Comparison of ENCODE assay signal across 8 cellular contexts in genomic region chr9:122261469-122261881, GRCh38. TPM values are rescaled to one million over a fixed set of nuclear protein-coding genes. Genes with fewer than 3 reads are reported as not detected.
DNase-seq lines count a peak whose midpoint lies in the region; ATAC-seq and TF ChIP-seq lines count a peak whose summit lies in the region.

No MANE protein-coding gene starts in this region.

- peaks cover 40% of the 10 kb centered on the region for H3K36me3 ChIP-seq in SJSA1
- peaks cover 36% of the 10 kb centered on the region for H3K36me3 ChIP-seq in left ventricle myocardium inferior
- peaks cover 30% of the 10 kb centered on the region for H3K36me3 ChIP-seq in thymus (ENCODE audit: control insufficient read depth, insufficient read depth)
- H3K36me3 ChIP-seq in spleen: peaks cover 0 to 63% (median 42%) of the 10 kb centered on the region in 6 donors

- no peak for TF ChIP-seq CTCF in left ventricle myocardium inferior (IDR thresholded peaks at IDR 0.05; ENCODE audit: borderline replicate concordance)
- no peak for TF ChIP-seq CTCF in spleen (IDR thresholded peaks at IDR 0.05 in 8 of 11, conservative IDR thresholded peaks at IDR 0.05 in 3 of 11)

- H3K27me3 ChIP-seq in SJSA1 (replicated peaks): no peaks in the 10 kb centered on the region
- no peaks in the 10 kb centered on the region for H3K27me3 ChIP-seq in left ventricle myocardium inferior (ENCODE audit: low read depth)
- H3K27me3 ChIP-seq in thymus (ENCODE audit: control insufficient read depth, insufficient read depth): no peaks in the 10 kb centered on the region
- no peaks in the 10 kb centered on the region for H3K27me3 ChIP-seq in spleen (replicated peaks in 1 of 7)

- DNase-seq in NCI-H526 (lab: John Stamatoyannopoulos, UW) (peak; percentile 4 to 50), NCI-H526 treated with DMSO at 0.1 percent for 48 hours (lab: John Stamatoyannopoulos, UW) (no peak), SJSA1 (ENCODE audit: low read depth in 1 of 2, low spot score in 2 of 2) (peak; percentile 59 to 72), left ventricle myocardium inferior (peak; percentile 35), spleen (no peak)
- DNase-seq in activated CD4-positive, CD25-positive, alpha-beta regulatory T cell (lab: John Stamatoyannopoulos, UW): no peak

- intact Hi-C loops in left ventricle myocardium inferior (cut with micrococcal nuclease): no loop called here
- intact Hi-C loops in spleen (cut with DNase I; ENCODE audit: low total_unique reads): no loop called here

- no peak for TF ChIP-seq POLR2A in spleen (IDR thresholded peaks at IDR 0.05)

- H3K9me3 ChIP-seq in SJSA1 (replicated peaks): no peaks in the 10 kb centered on the region
- no peaks in the 10 kb centered on the region for H3K9me3 ChIP-seq in left ventricle myocardium inferior (replicated peaks)
- H3K9me3 ChIP-seq in thymus (ENCODE audit: control insufficient read depth): no peaks in the 10 kb centered on the region
- no peaks in the 10 kb centered on the region for H3K9me3 ChIP-seq in spleen

- H3K4me1 ChIP-seq in SJSA1 (replicated peaks): peaks cover 15% of the 10 kb centered on the region
- H3K4me1 ChIP-seq in left ventricle myocardium inferior: peaks cover 71% of the 10 kb centered on the region
- peaks cover 14% of the 10 kb centered on the region for H3K4me1 ChIP-seq in thymus (ENCODE audit: control insufficient read depth, insufficient read depth, low read length)
- H3K4me1 ChIP-seq in spleen: peaks cover 22 to 62% (median 40%) of the 10 kb centered on the region in 6 donors

- no peak overlapping the region for H3K4me3 ChIP-seq in SJSA1
- no peak overlapping the region for H3K4me3 ChIP-seq in left ventricle myocardium inferior
- H3K4me3 ChIP-seq in thymus (ENCODE audit: low read length): peak overlapping the region; percentile 5
- no peak overlapping the region for H3K4me3 ChIP-seq in spleen

- ATAC-seq in GM18517 (IDR thresholded peaks at IDR 0.05; ENCODE audit: unreplicated experiment): no peak

- 94% methylated on average over 1 of the region's 1 CpG for WGBS in thymus
- 40 to 89% (median 79%) methylated on average over 1 of the region's 1 CpG for WGBS in spleen, 5 donors

- H3K27ac ChIP-seq in SJSA1: no peak overlapping the region
- peak overlapping the region; percentile 40 for H3K27ac ChIP-seq in left ventricle myocardium inferior (replicated peaks)
- no peak overlapping the region for H3K27ac ChIP-seq in thymus (ENCODE audit: low read depth)
- H3K27ac ChIP-seq in spleen: peak overlapping the region in 1 of 8 donors; percentile 18

RNA-seq across cellular contexts. Expression of gene RBM18, which starts 3.2 kb away (rescaled TPM):
- 9.8 and 17.6 TPM in 2 replicates for total RNA-seq in SJSA1 (2014; rRNA removed; shearing (Covaris generic))
- total RNA-seq in left ventricle myocardium inferior: 40.7 TPM
- polyA plus RNA-seq in thymus: 10.6 TPM
- total RNA-seq in spleen: 10 to 100 TPM; 10.0 to 21.5 (median 18.1) TPM
- polyA plus RNA-seq in spleen: 1 to 10 TPM; 4.2 to 7.5 (median 6.8) TPM

RNA-seq across cellular contexts. Expression of gene MRRF, which starts 3.2 kb away (rescaled TPM):
- 21.8 and 26.6 TPM in 2 replicates for total RNA-seq in SJSA1 (2014; rRNA removed; shearing (Covaris generic))
- total RNA-seq in left ventricle myocardium inferior (35.8 TPM), spleen (10 to 100 TPM; 30.9 to 44.8 (median 39.7) TPM)
- polyA plus RNA-seq in thymus (27.0 TPM), spleen (10 to 100 TPM; 23.1 to 29.6 (median 24.7) TPM)

RNA-seq across cellular contexts. Expression of gene LHX6, which starts 32.7 kb away (rescaled TPM):
- 4.6 and 6.4 TPM in 2 replicates for total RNA-seq in SJSA1 (2014; rRNA removed; shearing (Covaris generic))
- total RNA-seq in left ventricle myocardium inferior (4.4 TPM), spleen (1 to 10 TPM in 1 of 7 donors, under 1 TPM in 3, not detected in 3; 0.40 to 1.3 (median 0.46) TPM)
- polyA plus RNA-seq in thymus (1.1 TPM), spleen (under 1 TPM; 0.04 to 0.12 (median 0.10) TPM)

Comparison
In these comparisons a context has a peak if more than half of its experiments do, and no peak if none do; other contexts are left out.
1. DNase-seq: peak in NCI-H526 (2 of 2), SJSA1 (2 of 2) and left ventricle myocardium inferior (single experiment); none in NCI-H526 treated with DMSO at 0.1 percent for 48 hours (single experiment), activated CD4-positive, CD25-positive, alpha-beta regulatory T cell (0 of 4) and spleen (single experiment).